ENCODE assay signal across 1 cellular context in genomic region chr1:7313081-7313546, GRCh38.
TF ChIP-seq lines count a peak whose summit lies in the region.

No MANE protein-coding gene starts in this region.

TF ChIP-seq in IMR-90, 13 proteins besides CTCF, POLR2A, EP300 and RAD21 (continued from another document):
- TF ChIP-seq CHD1 (IDR thresholded peaks at IDR 0.05; ENCODE audit: low read depth, low read length) (no peak), BHLHE40 (IDR thresholded peaks at IDR 0.05; ENCODE audit: low read depth, low read length) (no peak), SMC3 (IDR thresholded peaks at IDR 0.05; ENCODE audit: low read depth, low read length) (no peak), RCOR1 (IDR thresholded peaks at IDR 0.05; ENCODE audit: insufficient replicate concordance, low read length) (no peak), CEBPB (IDR thresholded peaks at IDR 0.05; ENCODE audit: low read depth, low read length) (no peak), ELK1 (IDR thresholded peaks at IDR 0.05; ENCODE audit: borderline replicate concordance, low read depth, low read length) (no peak), USF2 (IDR thresholded peaks at IDR 0.05; ENCODE audit: low read depth, low read length) (no peak), FOS (IDR thresholded peaks at IDR 0.05; ENCODE audit: low read depth, low read length) (no peak), MAFK (IDR thresholded peaks at IDR 0.05; ENCODE audit: low read depth, low read length) (no peak), NFE2L2 (IDR thresholded peaks at IDR 0.05; ENCODE audit: low read depth, low read length) (no peak), MAZ (IDR thresholded peaks at IDR 0.05; ENCODE audit: borderline replicate concordance, low read depth, low read length) (no peak), MXI1 (IDR thresholded peaks at IDR 0.05; ENCODE audit: borderline replicate concordance, low read depth, low read length) (no peak)
